Comparison of ENCODE assay signal across 1 cellular context in the genomic region with DNA sequence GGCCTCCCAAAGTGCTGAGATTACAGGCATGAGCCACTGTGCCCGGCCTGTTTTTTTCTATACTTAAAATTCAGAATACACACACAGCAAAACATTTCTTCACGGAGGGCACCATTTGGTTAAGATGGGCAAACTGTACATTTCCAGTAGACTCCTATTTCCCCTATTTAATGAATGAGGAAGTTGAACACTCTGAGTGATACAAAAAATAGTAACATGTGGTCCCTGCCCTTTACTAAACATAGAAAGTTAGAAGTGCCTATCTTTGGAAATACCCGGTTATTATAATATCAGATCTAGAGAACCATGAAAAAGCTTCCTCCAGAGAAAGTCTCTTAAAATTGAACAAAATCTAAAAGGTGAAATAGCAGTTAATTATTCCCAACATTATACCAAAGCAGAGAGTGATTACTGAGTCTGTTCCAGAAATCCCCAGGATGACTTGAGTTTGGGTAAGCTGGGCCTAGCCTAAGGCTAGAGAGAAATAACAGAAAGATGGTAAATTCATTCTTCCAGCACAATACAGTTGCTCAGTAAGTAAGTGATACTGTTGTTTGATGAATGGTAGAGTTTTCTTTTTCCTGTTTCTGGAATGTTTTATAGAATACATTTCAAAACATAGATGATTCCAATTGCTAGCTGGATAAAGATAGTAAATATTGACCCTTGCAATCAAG.
TF ChIP-seq lines count a peak whose summit lies in the region.

No MANE protein-coding gene starts in this region.

TF ChIP-seq in HepG2, 621 proteins besides CTCF, POLR2A, EP300 and RAD21 (continued from another document):
- TF ChIP-seq, protein P1, sequence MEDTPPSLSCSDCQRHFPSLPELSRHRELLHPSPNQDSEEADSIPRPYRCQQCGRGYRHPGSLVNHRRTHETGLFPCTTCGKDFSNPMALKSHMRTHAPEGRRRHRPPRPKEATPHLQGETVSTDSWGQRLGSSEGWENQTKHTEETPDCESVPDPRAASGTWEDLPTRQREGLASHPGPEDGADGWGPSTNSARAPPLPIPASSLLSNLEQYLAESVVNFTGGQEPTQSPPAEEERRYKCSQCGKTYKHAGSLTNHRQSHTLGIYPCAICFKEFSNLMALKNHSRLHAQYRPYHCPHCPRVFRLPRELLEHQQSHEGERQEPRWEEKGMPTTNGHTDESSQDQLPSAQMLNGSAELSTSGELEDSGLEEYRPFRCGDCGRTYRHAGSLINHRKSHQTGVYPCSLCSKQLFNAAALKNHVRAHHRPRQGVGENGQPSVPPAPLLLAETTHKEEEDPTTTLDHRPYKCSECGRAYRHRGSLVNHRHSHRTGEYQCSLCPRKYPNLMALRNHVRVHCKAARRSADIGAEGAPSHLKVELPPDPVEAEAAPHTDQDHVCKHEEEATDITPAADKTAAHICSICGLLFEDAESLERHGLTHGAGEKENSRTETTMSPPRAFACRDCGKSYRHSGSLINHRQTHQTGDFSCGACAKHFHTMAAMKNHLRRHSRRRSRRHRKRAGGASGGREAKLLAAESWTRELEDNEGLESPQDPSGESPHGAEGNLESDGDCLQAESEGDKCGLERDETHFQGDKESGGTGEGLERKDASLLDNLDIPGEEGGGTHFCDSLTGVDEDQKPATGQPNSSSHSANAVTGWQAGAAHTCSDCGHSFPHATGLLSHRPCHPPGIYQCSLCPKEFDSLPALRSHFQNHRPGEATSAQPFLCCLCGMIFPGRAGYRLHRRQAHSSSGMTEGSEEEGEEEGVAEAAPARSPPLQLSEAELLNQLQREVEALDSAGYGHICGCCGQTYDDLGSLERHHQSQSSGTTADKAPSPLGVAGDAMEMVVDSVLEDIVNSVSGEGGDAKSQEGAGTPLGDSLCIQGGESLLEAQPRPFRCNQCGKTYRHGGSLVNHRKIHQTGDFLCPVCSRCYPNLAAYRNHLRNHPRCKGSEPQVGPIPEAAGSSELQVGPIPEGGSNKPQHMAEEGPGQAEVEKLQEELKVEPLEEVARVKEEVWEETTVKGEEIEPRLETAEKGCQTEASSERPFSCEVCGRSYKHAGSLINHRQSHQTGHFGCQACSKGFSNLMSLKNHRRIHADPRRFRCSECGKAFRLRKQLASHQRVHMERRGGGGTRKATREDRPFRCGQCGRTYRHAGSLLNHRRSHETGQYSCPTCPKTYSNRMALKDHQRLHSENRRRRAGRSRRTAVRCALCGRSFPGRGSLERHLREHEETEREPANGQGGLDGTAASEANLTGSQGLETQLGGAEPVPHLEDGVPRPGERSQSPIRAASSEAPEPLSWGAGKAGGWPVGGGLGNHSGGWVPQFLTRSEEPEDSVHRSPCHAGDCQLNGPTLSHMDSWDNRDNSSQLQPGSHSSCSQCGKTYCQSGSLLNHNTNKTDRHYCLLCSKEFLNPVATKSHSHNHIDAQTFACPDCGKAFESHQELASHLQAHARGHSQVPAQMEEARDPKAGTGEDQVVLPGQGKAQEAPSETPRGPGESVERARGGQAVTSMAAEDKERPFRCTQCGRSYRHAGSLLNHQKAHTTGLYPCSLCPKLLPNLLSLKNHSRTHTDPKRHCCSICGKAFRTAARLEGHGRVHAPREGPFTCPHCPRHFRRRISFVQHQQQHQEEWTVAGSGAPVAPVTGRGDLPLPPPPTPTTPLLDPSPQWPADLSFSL (CRISPR knock-in tag; IDR thresholded peaks at IDR 0.05), result no peak
- TF ChIP-seq ZKSCAN5 (CRISPR knock-in tag; IDR thresholded peaks at IDR 0.05), result no peak
